19 cellular contexts compared by ENCODE assay signal in genomic region chr9:97857603-97858392, GRCh38. TPM values are rescaled to one million over a fixed set of nuclear protein-coding genes. Genes with fewer than 3 reads are reported as not detected.
DNase-seq lines count a peak whose midpoint lies in the region; ATAC-seq, FAIRE-seq and TF ChIP-seq lines count a peak whose summit lies in the region.
"Had no signal": no experiment of that assay in that cellular context is flagged by ENCODE, and none has a peak within 500 bp of the region (broad histone marks: within the 10 kb centered on the region; RNA-seq: fewer than 3 reads in every experiment).

No MANE protein-coding gene starts in this region.

- TF ChIP-seq EP300 in HepG2 (IDR thresholded peaks at IDR 0.05; ENCODE audit: low read depth in 2 of 2, low read length in 2 of 2) (no peak), HepG2 (CRISPR knock-in tag; IDR thresholded peaks at IDR 0.05; ENCODE audit: borderline replicate concordance) (no peak)

- H3K4me2 ChIP-seq in HepG2 (ENCODE audit: low read depth, low read length): peak overlapping the region; percentile 24; the same call in 1 of the 2 replicates

- H4K20me1 ChIP-seq in HepG2 (ENCODE audit: insufficient read depth, low read length): no peaks in the 10 kb centered on the region

- H3K27ac ChIP-seq in HepG2 (ENCODE audit: extremely low read length, insufficient read depth, low read length) (no peak overlapping the region), right lobe of liver (no peak overlapping the region)
- H3K27ac ChIP-seq: RWPE1 had no signal

- intact Hi-C loops in HepG2 (cut with micrococcal nuclease; ENCODE audit: unreplicated experiment) (no loop called here), right lobe of liver (cut with DNase I) (no loop called here)

- TF ChIP-seq CTCF in HepG2 (CRISPR knock-in tag; IDR thresholded peaks at IDR 0.05) (no peak), right lobe of liver (IDR thresholded peaks at IDR 0.05) (no peak)

- FAIRE-seq in HepG2 (lab: Jason Lieb, UNC): no peak

- DNase-seq in HepG2 (ENCODE audit: low spot score): no peak
- no peak for DNase-seq in right lobe of liver
- no peak for DNase-seq in NT2/D1 (ENCODE audit: low read depth, low spot score)
- no peak for DNase-seq in stimulated activated naive CD8-positive, alpha-beta T cell treated with anti-CD3 and anti-CD28 coated beads, Interleukin-15, amount 100 ng/mL, for 72 hours
- no peak for DNase-seq in NOMO-1 treated with DMSO at 0.1 percent for 48 hours (lab: John Stamatoyannopoulos, UW; ENCODE audit: unreplicated experiment)
- no peak for DNase-seq in DMS153 (lab: John Stamatoyannopoulos, UW)
- DNase-seq: activated CD4-positive, alpha-beta T cell treated with anti-CD3 and anti-CD28 coated beads, Interleukin-2, amount 10 ng/mL, durations not matched to agents 7 days and 5 days; GOT3; hippocampal formation; NCI-H1092 treated with DMSO at 0.1 percent for 48 hours; nucleus accumbens had no signal

- H3K9ac ChIP-seq in HepG2 (ENCODE audit: insufficient read depth, low read depth, low read length) (no peak overlapping the region), NT2/D1 (ENCODE audit: insufficient read length, low read depth) (peak overlapping the region; percentile 39)

- peaks cover 97% of the 10 kb centered on the region for H3K27me3 Mint-ChIP-seq in stimulated activated naive CD8-positive, alpha-beta T cell treated with anti-CD3 and anti-CD28 coated beads, Interleukin-15, amount 100 ng/mL, for 72 hours

- H3K9me3 Mint-ChIP-seq in stimulated activated naive CD8-positive, alpha-beta T cell treated with anti-CD3 and anti-CD28 coated beads, Interleukin-15, amount 100 ng/mL, for 72 hours: no peaks in the 10 kb centered on the region
- H3K9me3 Mint-ChIP-seq: activated CD4-positive, alpha-beta T cell treated with anti-CD3 and anti-CD28 coated beads, Interleukin-2, amount 10 ng/mL, durations not matched to agents 7 days and 5 days; activated T-helper 2 cell treated with anti-CD3 and anti-CD28 coated beads, Interferon-gamma antibody, Interleukin-2, Interleukin-4, amounts not matched to agents 10 μg/mL and 5 μg/mL and 100 μg/mL, durations not matched to agents 14 hours and 24 hours and 36 hours; stimulated activated memory B cell treated with anti-CD40 and anti-IgM and Interleukin-4, amounts not matched to agents 10 μg/mL and 1 μg/mL and 100 μg/mL, for 72 hours had no signal

- H3K9me3 ChIP-seq in HepG2 (ENCODE audit: low read length): no peaks in the 10 kb centered on the region
- H3K9me3 ChIP-seq in right lobe of liver: no peaks in the 10 kb centered on the region
- no peaks in the 10 kb centered on the region for H3K9me3 ChIP-seq in NT2/D1 (ENCODE audit: insufficient read depth, low read length)
- no peaks in the 10 kb centered on the region for H3K9me3 ChIP-seq in iPS-18c (ENCODE audit: control insufficient read depth, insufficient read depth, low read length)

- POLR2A ChIA-PET in HepG2 (lab: Yijun Ruan, JAX): no interaction called here

- H3K4me3 Mint-ChIP-seq in stimulated activated naive CD8-positive, alpha-beta T cell treated with anti-CD3 and anti-CD28 coated beads, Interleukin-15, amount 100 ng/mL, for 72 hours: peak overlapping the region; percentile 46 to 49
- H3K4me3 Mint-ChIP-seq: activated CD4-positive, alpha-beta T cell treated with anti-CD3 and anti-CD28 coated beads, Interleukin-2, amount 10 ng/mL, durations not matched to agents 7 days and 5 days; stimulated activated memory B cell treated with anti-CD40 and anti-IgM and Interleukin-4, amounts not matched to agents 10 μg/mL and 1 μg/mL and 100 μg/mL, for 72 hours had no signal

- no peaks in the 10 kb centered on the region for H3K36me3 ChIP-seq in HepG2 (replicated peaks in 1 of 2; ENCODE audit: control insufficient read depth in 1 of 2, insufficient read depth in 2 of 2, low read length in 2 of 2)
- no peaks in the 10 kb centered on the region for H3K36me3 ChIP-seq in right lobe of liver
- H3K36me3 ChIP-seq in NT2/D1 (ENCODE audit: insufficient read depth, insufficient read length, low read length): no peaks in the 10 kb centered on the region

- CTCF ChIA-PET in HepG2 (lab: Yijun Ruan, JAX; ENCODE audit: low intra/inter-chr PET ratio, low total read pairs): no interaction called here

- no peak overlapping the region for H2AFZ ChIP-seq in HepG2 (ENCODE audit: low read length)

- H3K79me2 ChIP-seq in HepG2 (ENCODE audit: insufficient read depth, low read length): no peaks in the 10 kb centered on the region

- H3K4me3 ChIP-seq in HepG2 (replicated peaks in 1 of 3; ENCODE audit: insufficient read depth in 1 of 3, low read depth in 2 of 3, low read length in 3 of 3) (no peak overlapping the region), right lobe of liver (no peak overlapping the region), NT2/D1 (ENCODE audit: insufficient read length, low read depth) (peak overlapping the region; percentile 2), iPS-18c (ENCODE audit: insufficient read depth, low read depth, low read length) (peak overlapping the region; percentile 20; the same call in 1 of the 2 replicates)

- TF ChIP-seq RAD21 in HepG2 (CRISPR knock-in tag; IDR thresholded peaks at IDR 0.05): no peak

- BruUV-seq in HepG2 (replicated peaks; lab: Mats Ljungman, UMichigan): no TSS peak

- TF ChIP-seq POLR2A in HepG2 (IDR thresholded peaks at IDR 0.05; ENCODE audit: insufficient read depth in 1 of 2, low read depth in 2 of 2, low read length in 2 of 2): no peak
- no peak for TF ChIP-seq POLR2A in right lobe of liver (IDR thresholded peaks at IDR 0.05)

- H3K4me1 Mint-ChIP-seq in stimulated activated naive CD8-positive, alpha-beta T cell treated with anti-CD3 and anti-CD28 coated beads, Interleukin-15, amount 100 ng/mL, for 72 hours: peaks cover 34% of the 10 kb centered on the region

- WGBS in HepG2 (ENCODE audit: low lambda C conversion rate): 31% methylated on average over 28 of the region's 54 CpGs
- WGBS in right lobe of liver (ENCODE audit: insufficient coverage, low coverage, low lambda C conversion rate, missing lambda C conversion rate): 4% methylated on average over 21 of the region's 54 CpGs

- in situ Hi-C loops in HepG2 (cut with HindIII; ENCODE audit: extremely low pct_ligation_motif_present, low pct_unique_long_range_greater_than_20kb): no loop called here

- ATAC-seq in HepG2: peak; percentile 18; the same call in 2 of the 3 replicates
- ATAC-seq in right lobe of liver: no peak
- ATAC-seq in stimulated activated naive CD8-positive, alpha-beta T cell treated with anti-CD3 and anti-CD28 coated beads, Interleukin-15, amount 100 ng/mL, for 72 hours: no peak
- ATAC-seq in GM18870 (IDR thresholded peaks at IDR 0.05; ENCODE audit: unreplicated experiment): no peak
- ATAC-seq: stimulated activated memory B cell treated with anti-CD40 and anti-IgM and Interleukin-4, amounts not matched to agents 10 μg/mL and 1 μg/mL and 100 μg/mL, for 72 hours had no signal

- peaks cover 6 to 43% of the 10 kb centered on the region in 2 experiments; a peak in 4 of 5 replicates for H3K27me3 ChIP-seq in HepG2 (ENCODE audit: control insufficient read depth in 1 of 2, insufficient read depth in 2 of 2, low read length in 2 of 2)
- peaks cover 12 to 36% of the 10 kb centered on the region in 2 donors for H3K27me3 ChIP-seq in right lobe of liver
- H3K27me3 ChIP-seq in NT2/D1 (ENCODE audit: insufficient read depth, insufficient read length): peaks cover 98% of the 10 kb centered on the region

- no peaks in the 10 kb centered on the region; the same call in 1 of the 2 replicates for H3K4me1 ChIP-seq in HepG2 (ENCODE audit: insufficient read depth, low read length)
- H3K4me1 ChIP-seq in right lobe of liver: peaks cover 0 to 13% (median 0%) of the 10 kb centered on the region in 4 donors
- H3K4me1 ChIP-seq in NT2/D1 (ENCODE audit: insufficient read depth, insufficient read length): peaks cover 4% of the 10 kb centered on the region

- no peak overlapping the region for H3K27ac Mint-ChIP-seq in stimulated activated naive CD8-positive, alpha-beta T cell treated with anti-CD3 and anti-CD28 coated beads, Interleukin-15, amount 100 ng/mL, for 72 hours
- H3K27ac Mint-ChIP-seq: activated CD4-positive, alpha-beta T cell treated with anti-CD3 and anti-CD28 coated beads, Interleukin-2, amount 10 ng/mL, durations not matched to agents 7 days and 5 days; activated T-helper 2 cell treated with anti-CD3 and anti-CD28 coated beads, Interferon-gamma antibody, Interleukin-2, Interleukin-4, amounts not matched to agents 10 μg/mL and 5 μg/mL and 100 μg/mL, durations not matched to agents 14 hours and 24 hours and 36 hours; stimulated activated memory B cell treated with anti-CD40 and anti-IgM and Interleukin-4, amounts not matched to agents 10 μg/mL and 1 μg/mL and 100 μg/mL, for 72 hours had no signal

TF ChIP-seq in HepG2, 621 proteins besides CTCF, POLR2A, EP300 and RAD21 (continues in another document):
- TF ChIP-seq SMARCE1 (IDR thresholded peaks at IDR 0.05; ENCODE audit: borderline replicate concordance) (no peak), PHF5A (CRISPR knock-in tag; IDR thresholded peaks at IDR 0.05; ENCODE audit: low read depth, unreplicated experiment) (no peak), YEATS4 (CRISPR knock-in tag; IDR thresholded peaks at IDR 0.05; ENCODE audit: borderline replicate concordance) (no peak), CBX1 (IDR thresholded peaks at IDR 0.05; ENCODE audit: low read depth) (no peak), HHEX (CRISPR knock-in tag; IDR thresholded peaks at IDR 0.05) (no peak)

RNA-seq across cellular contexts. Expression of gene FOXE1, which starts 4.8 kb away (rescaled TPM):
- total RNA-seq in HepG2 (2016; rRNA removed; fragmentation: Illumina TruSeq; extraction: Trizol) (not detected in 2 replicates), right lobe of liver (not detected)
- not detected in 2 replicates for total RNA-seq in HepG2 (2016; cell fraction: cytosol; rRNA removed; fragmentation: Illumina TruSeq; extraction: Trizol; ENCODE audit: low read depth)
- total RNA-seq in HepG2 (2016; cell fraction: insoluble cytoplasmic fraction; rRNA removed; fragmentation: Illumina TruSeq; extraction: Trizol): not detected in 2 replicates
- not detected in 2 replicates for total RNA-seq in HepG2 (2016; cell fraction: membrane; rRNA removed; fragmentation: Illumina TruSeq; extraction: Trizol)
- not detected in 2 replicates for total RNA-seq in HepG2 (2016; cell fraction: nucleus; rRNA removed; fragmentation: Illumina TruSeq; extraction: Trizol)
- not detected in 2 replicates for polyA plus RNA-seq in HepG2 (2011; rRNA removed)
- polyA plus RNA-seq in HepG2 (2011; cell fraction: cytosol; rRNA removed): not detected in 2 replicates
- polyA plus RNA-seq in HepG2 (2011; cell fraction: nucleus; rRNA removed): not detected in 2 replicates
- polyA plus RNA-seq in HepG2 (2012): 0.04 TPM in 1 of 2 replicates, not detected in the other
- polyA plus RNA-seq in HepG2 (2016; cell fraction: cytosol; fragmentation: Illumina TruSeq; extraction: Trizol; ENCODE audit: low read depth): not detected in 2 replicates
- not detected in 2 replicates for polyA plus RNA-seq in HepG2 (2016; cell fraction: insoluble cytoplasmic fraction; fragmentation: Illumina TruSeq; extraction: Trizol; ENCODE audit: low read depth)
- polyA plus RNA-seq in HepG2 (2016; cell fraction: membrane; fragmentation: Illumina TruSeq; extraction: Trizol; ENCODE audit: low read depth): not detected in 2 replicates
- polyA plus RNA-seq in HepG2 (2016; cell fraction: nucleus; fragmentation: Illumina TruSeq; extraction: Trizol; ENCODE audit: insufficient read depth, low read depth): not detected in 2 replicates
- 1.2 TPM in 1 of 2 replicates, not detected in the other for polyA minus RNA-seq in HepG2 (2011; rRNA and poly(A)+ RNA removed; ENCODE audit: low replicate concordance)
- polyA minus RNA-seq in HepG2 (2011; cell fraction: cytosol; rRNA and poly(A)+ RNA removed): not detected in 2 replicates
- polyA minus RNA-seq in HepG2 (2011; cell fraction: nucleus; rRNA and poly(A)+ RNA removed): not detected in 2 replicates
- total RNA-seq: activated T-helper 2 cell treated with anti-CD3 and anti-CD28 coated beads, Interferon-gamma antibody, Interleukin-2, Interleukin-4, amounts not matched to agents 10 μg/mL and 5 μg/mL and 100 μg/mL, durations not matched to agents 14 hours and 24 hours and 36 hours; dermis microvascular lymphatic vessel endothelial cell; fibroblast of lung; lung microvascular endothelial cell had no signal

Comparison
In these comparisons a context has a peak if more than half of its experiments do, and no peak if none do; other contexts are left out.
1. H3K4me3 ChIP-seq: peak in NT2/D1 (single experiment) and iPS-18c (single experiment); none in HepG2 (0 of 3) and right lobe of liver (0 of 3).